ENCODE assay signal across 8 cellular contexts in genomic region chr6:45377041-45377554, GRCh38. TPM values are rescaled to one million over a fixed set of nuclear protein-coding genes. Genes with fewer than 3 reads are reported as not detected.
DNase-seq lines count a peak whose midpoint lies in the region; ATAC-seq, FAIRE-seq and TF ChIP-seq lines count a peak whose summit lies in the region.

No MANE protein-coding gene starts in this region.

- H3K9ac ChIP-seq in SU-DHL-6 (ENCODE audit: low read length) (peak overlapping the region; percentile 88), H1 (replicated peaks in 1 of 4; ENCODE audit: extremely low read depth in 1 of 4, low read depth in 3 of 4, low read length in 3 of 4) (peak overlapping the region; percentile 76 to 91 (median 84)), mucosa of stomach (ENCODE audit: low read length) (peak overlapping the region; percentile 97)

- peak overlapping the region; percentile 62 for H3K18ac ChIP-seq in H1 (ENCODE audit: extremely low read depth, low read length)

- H3K36me3 ChIP-seq in SU-DHL-6 (ENCODE audit: low read length) = no peaks in the 10 kb centered on the region
- H3K36me3 ChIP-seq in H1 (ENCODE audit: control insufficient read depth in 2 of 4, insufficient read depth in 4 of 4, low read length in 3 of 4) = no peaks in the 10 kb centered on the region
- H3K36me3 ChIP-seq in mucosa of stomach (ENCODE audit: control insufficient read depth, insufficient read depth, low read length) = no peaks in the 10 kb centered on the region

- POLR2A ChIA-PET in H1 (lab: Charles Lee; ENCODE audit: partially characterized antibody) = interaction anchor here (1.6 to 2.2 kb wide), 4 partner anchors 10 to 721 kb away, joined by 5 to 20 read pairs (median 7); no protein-coding TSS in a partner anchor

- H2AK5ac ChIP-seq in H1 (ENCODE audit: low read depth, low read length) = no peak overlapping the region

- peak overlapping the region; percentile 90; the same call in 1 of the 2 replicates for H4K8ac ChIP-seq in H1 (ENCODE audit: extremely low read depth, insufficient read depth, low read length)

- H3K23ac ChIP-seq in H1 (ENCODE audit: insufficient read length) = no peak overlapping the region

- H4K91ac ChIP-seq in H1 (replicated peaks; ENCODE audit: insufficient read length, low read length) = no peak overlapping the region

- H3K4me3 ChIP-seq in SU-DHL-6 (ENCODE audit: insufficient read depth, low read length, poor library complexity, severe bottlenecking) = peak overlapping the region; percentile 83
- peak overlapping the region; percentile 83 to 92 (median 89) for H3K4me3 ChIP-seq in H1 (ENCODE audit: extremely low read depth in 1 of 4, insufficient read depth in 2 of 4, low read depth in 3 of 4, low read length in 4 of 4)
- H3K4me3 ChIP-seq in mucosa of stomach (ENCODE audit: low read length) = peak overlapping the region; percentile 80

- WGBS in H1 (ENCODE audit: extremely low coverage in 1 of 2, insufficient coverage in 1 of 2, insufficient read length in 1 of 2, insufficient replicate concordance in 2 of 2, low coverage in 1 of 2, low lambda C conversion rate in 2 of 2, missing lambda C conversion rate in 1 of 2), 2 experiments = 2% methylated on average over 12 of the region's 21 CpGs; no CpG with 5 or more reads in 1 of the 2 experiments

- H4K5ac ChIP-seq in H1 (ENCODE audit: insufficient read length, low read depth, low read length) = no peak overlapping the region

- H3F3A ChIP-seq in SU-DHL-6 (ENCODE audit: insufficient read depth) = peaks cover 5% of the 10 kb centered on the region; the same call in 1 of the 2 replicates

- DNase-seq in DMS153 treated with DMSO at 0.1 percent for 48 hours (lab: John Stamatoyannopoulos, UW; ENCODE audit: unreplicated experiment) (peak; percentile 45), DMS153 (lab: John Stamatoyannopoulos, UW) (no peak), H1 (ENCODE audit: low read depth in 1 of 2, low spot score in 2 of 2) (no peak), SKM-1 treated with dmso at 0.1 percent for 144 hours (lab: John Stamatoyannopoulos, UW; ENCODE audit: unreplicated experiment) (no peak)

- TF ChIP-seq EP300 in H1 (IDR thresholded peaks at IDR 0.05; ENCODE audit: borderline replicate concordance in 1 of 2, low read depth in 2 of 2, low read length in 2 of 2) = no peak

- H2AFZ ChIP-seq in SU-DHL-6 (ENCODE audit: low read depth, low read length, severe bottlenecking) (peak overlapping the region; percentile 93), H1 (ENCODE audit: low read length) (peak overlapping the region; percentile 87)

- peak overlapping the region; percentile 5; the same call in 1 of the 2 replicates for H2BK12ac ChIP-seq in H1 (ENCODE audit: low read depth, low read length)

- CTCF ChIA-PET in H1 (lab: Charles Lee; ENCODE audit: partially characterized antibody) = interaction anchor here (0.6 to 1.9 kb wide), 3 partner anchors 124 to 1041 kb away, joined by 3 to 5 read pairs (median 4); no protein-coding TSS in a partner anchor

- ATAC-seq in HG02763 (IDR thresholded peaks at IDR 0.05; ENCODE audit: unreplicated experiment) (peak; percentile 2), GM19463 (IDR thresholded peaks at IDR 0.05; ENCODE audit: unreplicated experiment) (no peak)

- H2BK5ac ChIP-seq in H1 (ENCODE audit: low read depth, low read length) = peak overlapping the region; percentile 88

- no peaks in the 10 kb centered on the region for H3K9me2 ChIP-seq in SU-DHL-6 (replicated peaks; ENCODE audit: insufficient read depth, low read length)

- no peak; a peak in 1 of 4 replicates for TF ChIP-seq RAD21 in H1 (IDR thresholded peaks at IDR 0.05 in 1 of 2, conservative IDR thresholded peaks at IDR 0.05 in 1 of 2; ENCODE audit: low read depth in 2 of 2, low read length in 2 of 2)

- peaks cover 0 to 4% (median 3%) of the 10 kb centered on the region in 4 experiments; a peak in 4 of 7 replicates for H3K4me1 ChIP-seq in H1 (replicated peaks in 1 of 4; ENCODE audit: control insufficient read depth in 3 of 4, insufficient read depth in 4 of 4, low read length in 3 of 4)
- H3K4me1 ChIP-seq in mucosa of stomach (ENCODE audit: control insufficient read depth, insufficient read depth, low read length) = peaks cover 7% of the 10 kb centered on the region

- TF ChIP-seq CTCF in SU-DHL-6 (IDR thresholded peaks at IDR 0.05; ENCODE audit: insufficient read depth, low read length, poor library complexity, severe bottlenecking) (no peak), H1 (IDR thresholded peaks at IDR 0.05; ENCODE audit: control extremely low read depth in 1 of 3, insufficient read depth in 1 of 3, low read depth in 1 of 3, low read length in 3 of 3) (no peak)

- H3K9me3 ChIP-seq in SU-DHL-6 (ENCODE audit: insufficient read depth, low read length) (no peaks in the 10 kb centered on the region), H1 (ENCODE audit: insufficient read depth in 2 of 2, low read depth in 1 of 2, low read length in 1 of 2) (no peaks in the 10 kb centered on the region), mucosa of stomach (ENCODE audit: control insufficient read depth, low read length) (no peaks in the 10 kb centered on the region)

- H3K79me2 ChIP-seq in SU-DHL-6 (ENCODE audit: insufficient read depth, low read length) (0 out of 2 replicates have a peak, but pooled peaks cover 4% of the 10 kb centered on the region), H1 (ENCODE audit: control insufficient read depth in 1 of 2, insufficient read depth in 2 of 2, low read length in 2 of 2) (peaks cover 0 to 40% of the 10 kb centered on the region in 2 experiments; a peak in 2 of 4 replicates)

- H4K20me1 ChIP-seq in SU-DHL-6 (ENCODE audit: low read depth, low read length) = no peaks in the 10 kb centered on the region
- H4K20me1 ChIP-seq in H1 (replicated peaks in 1 of 2; ENCODE audit: control insufficient read depth in 1 of 2, insufficient read depth in 2 of 2, low read length in 2 of 2) = no peaks in the 10 kb centered on the region

- H3K14ac ChIP-seq in H1 (ENCODE audit: insufficient read length) = no peak overlapping the region

- H3K27ac ChIP-seq in SU-DHL-6 (ENCODE audit: low read depth, low read length) (peak overlapping the region; percentile 76), H1 (ENCODE audit: low read depth, low read length) (peak overlapping the region; percentile 86; the same call in 1 of the 2 replicates)

- H3K79me1 ChIP-seq in H1 (ENCODE audit: low read depth, low read length) = no peaks in the 10 kb centered on the region; the same call in 1 of the 2 replicates

- H2BK15ac ChIP-seq in H1 (ENCODE audit: low read length) = peak overlapping the region; percentile 37; the same call in 1 of the 2 replicates

- no peak for FAIRE-seq in H1 (lab: Jason Lieb, UNC)

- H3K27me3 ChIP-seq in SU-DHL-6 (ENCODE audit: low read length) (no peaks in the 10 kb centered on the region), H1 (replicated peaks in 1 of 4; ENCODE audit: control insufficient read depth in 3 of 4, extremely low read depth in 1 of 4, insufficient read depth in 3 of 4, low read length in 3 of 4) (no peaks in the 10 kb centered on the region), mucosa of stomach (ENCODE audit: control insufficient read depth, insufficient read depth, low read length) (no peaks in the 10 kb centered on the region)

- H3K4ac ChIP-seq in H1 (replicated peaks; ENCODE audit: insufficient read length, low read depth, low read length) = no peak overlapping the region

- peaks cover 7% of the 10 kb centered on the region for H3K23me2 ChIP-seq in H1 (ENCODE audit: low read depth, low read length)

- H2BK20ac ChIP-seq in H1 (ENCODE audit: low read length) = no peak overlapping the region

- H3K4me2 ChIP-seq in SU-DHL-6 (ENCODE audit: low read depth, low read length, poor library complexity, severe bottlenecking) = peak overlapping the region; percentile 62
- H3K4me2 ChIP-seq in H1 (ENCODE audit: insufficient read depth in 1 of 2, low read depth in 2 of 2, low read length in 2 of 2) = peak overlapping the region; percentile 89 to 90

- H2BK120ac ChIP-seq in H1 (replicated peaks; ENCODE audit: low read depth, low read length) = no peak overlapping the region

- TF ChIP-seq POLR2A in H1 (IDR thresholded peaks at IDR 0.05; ENCODE audit: control extremely low read depth in 1 of 2, low read depth in 2 of 2, low read length in 2 of 2) = no peak

- peak overlapping the region; percentile 13 for H3K56ac ChIP-seq in H1 (replicated peaks; ENCODE audit: insufficient read length, low read depth, low read length)

TF ChIP-seq in H1, 55 proteins besides CTCF, POLR2A, EP300 and RAD21 (continues in another document):
- TF ChIP-seq CBX8 (IDR thresholded peaks at IDR 0.05; ENCODE audit: borderline replicate concordance, low read depth, low read length) = no peak
- no peak for TF ChIP-seq RXRA (IDR thresholded peaks at IDR 0.05; ENCODE audit: insufficient read depth, low read depth, low read length)
- no peak for TF ChIP-seq CREB1 (IDR thresholded peaks at IDR 0.05)
- TF ChIP-seq BACH1 (IDR thresholded peaks at IDR 0.05; ENCODE audit: low read length) = 0 out of 2 replicates have a peak, but pooled peaks have one; percentile 8
- no peak for TF ChIP-seq GTF2F1 (IDR thresholded peaks at IDR 0.05; ENCODE audit: borderline replicate concordance, low read depth, low read length)
- TF ChIP-seq PHF8 (conservative IDR thresholded peaks at IDR 0.05; ENCODE audit: low read depth, low read length) = 0 out of 2 replicates have a peak, but pooled peaks have one; percentile 24
- no peak for TF ChIP-seq CBX5 (IDR thresholded peaks at IDR 0.05; ENCODE audit: low read depth, low read length)
- TF ChIP-seq JUND (IDR thresholded peaks at IDR 0.05; ENCODE audit: low read length) = no peak

RNA-seq across cellular contexts. Expression of gene SUPT3H, which starts 0.6 kb away (rescaled TPM):
- total RNA-seq in H1 (2021; fragmentation: NEBNext Ultra II Directional; extraction: Animal tissue kit (Norgen Biotek cat#: 25700)) = 18.8 and 25.0 TPM in 2 replicates
- 14.7 and 23.0 TPM in 2 replicates for polyA plus RNA-seq in H1 (2011; rRNA removed)
- 20.5 TPM for polyA plus RNA-seq in H1 (2011; cell fraction: cytosol; rRNA removed)
- polyA plus RNA-seq in H1 (2011; cell fraction: nucleus; rRNA removed) = 21.5 TPM
- 19.8 to 23.9 TPM (median 21.9 TPM) in 4 replicates for polyA plus RNA-seq in H1 (2012, experiment 1 of 2)
- polyA plus RNA-seq in H1 (2012, experiment 2 of 2) = 5.6 TPM
- polyA plus RNA-seq in H1 (2013, experiment 1 of 2) = 19.0 TPM
- polyA plus RNA-seq in H1 (2013, experiment 2 of 2) = 22.8 TPM
- polyA minus RNA-seq in H1 (2011; rRNA and poly(A)+ RNA removed) = 33.6 and 42.7 TPM in 2 replicates
- 16.9 TPM for polyA minus RNA-seq in H1 (2011; cell fraction: cytosol; rRNA and poly(A)+ RNA removed)
- 45.3 TPM for polyA minus RNA-seq in H1 (2011; cell fraction: nucleus; rRNA and poly(A)+ RNA removed)

RNA-seq across cellular contexts. Expression of gene RUNX2, which starts 49.0 kb away (rescaled TPM):
- 1.1 and 1.2 TPM in 2 replicates for total RNA-seq in H1 (2021; fragmentation: NEBNext Ultra II Directional; extraction: Animal tissue kit (Norgen Biotek cat#: 25700))
- polyA plus RNA-seq in H1 (2011; rRNA removed) = 0.26 and 0.38 TPM in 2 replicates
- 0.19 TPM for polyA plus RNA-seq in H1 (2011; cell fraction: cytosol; rRNA removed)
- polyA plus RNA-seq in H1 (2011; cell fraction: nucleus; rRNA removed) = 0.63 TPM
- 0.27 to 0.55 TPM (median 0.36 TPM) in 4 replicates for polyA plus RNA-seq in H1 (2012, experiment 1 of 2)
- 0.04 TPM for polyA plus RNA-seq in H1 (2012, experiment 2 of 2)
- 0.71 TPM for polyA plus RNA-seq in H1 (2013, experiment 1 of 2)
- 0.64 TPM for polyA plus RNA-seq in H1 (2013, experiment 2 of 2)
- polyA minus RNA-seq in H1 (2011; rRNA and poly(A)+ RNA removed) = 0.60 and 0.66 TPM in 2 replicates
- polyA minus RNA-seq in H1 (2011; cell fraction: cytosol; rRNA and poly(A)+ RNA removed) = 1.0 TPM
- polyA minus RNA-seq in H1 (2011; cell fraction: nucleus; rRNA and poly(A)+ RNA removed) = 1.9 TPM
